8 cellular contexts compared by ENCODE assay signal in genomic region chr6:104527761-104528415, GRCh38.
A peak's percentile ranks its signal among the peaks of the same experiment; 100 is the strongest.
DNase-seq lines count a peak whose midpoint lies in the region; ATAC-seq, FAIRE-seq and TF ChIP-seq lines count a peak whose summit lies in the region.

No MANE protein-coding gene starts in this region.

- H4K20me1 ChIP-seq in GM12878 (ENCODE audit: control insufficient read depth, insufficient read depth): no peaks in the 10 kb centered on the region

- no peak for TF ChIP-seq EP300 in GM12878 (IDR thresholded peaks at IDR 0.05; ENCODE audit: borderline replicate concordance in 1 of 2, control insufficient read depth in 1 of 2, low read depth in 2 of 2, low read length in 2 of 2)

- CTCF ChIA-PET in Caco-2 (lab: Charles Lee) (no interaction called here), GM12878 (lab: Yijun Ruan, JAX) (interaction anchor here (0.7 to 1.1 kb wide), 4 partner anchors 10 to 86 kb away, joined by 3 to 4 read pairs (median 3); no protein-coding TSS in a partner anchor)

- H3K27me3 ChIP-seq in Caco-2 (replicated peaks; ENCODE audit: control insufficient read depth, insufficient read depth, low read length) (no peaks in the 10 kb centered on the region), GM12878 (replicated peaks in 1 of 2; ENCODE audit: control insufficient read depth in 2 of 2, insufficient read depth in 2 of 2, low read length in 1 of 2) (peaks cover 0 to 2% of the 10 kb centered on the region in 2 experiments; a peak in 1 of 4 replicates)

- peak overlapping the region; percentile 17 for H3K27ac Mint-ChIP-seq in Caco-2 (ENCODE audit: unreplicated experiment)

- no peak overlapping the region for H3K4me2 ChIP-seq in GM12878 (ENCODE audit: control insufficient read depth, insufficient read depth)

- no peaks in the 10 kb centered on the region for H3K27me3 Mint-ChIP-seq in Caco-2 (ENCODE audit: insufficient read depth, unreplicated experiment)

- DNase-seq in Caco-2 (no peak), KBM-7 (peak; percentile 29), GM12878 (ENCODE audit: low read depth, low spot score) (no peak), lung microvascular endothelial cell (ENCODE audit: low read depth in 2 of 2) (peak; percentile 60 to 73)
- DNase-seq in activated CD8-positive, alpha-beta memory T cell treated with anti-CD3 and anti-CD28 coated beads, Interleukin-2, amount 50 U/mL, for 48 hours: no peak

- RAD21 ChIA-PET in GM12878 (lab: Charles Lee; ENCODE audit: unreplicated experiment): no interaction called here

- no peaks in the 10 kb centered on the region for H3K36me3 ChIP-seq in Caco-2 (ENCODE audit: control insufficient read depth, insufficient read depth, low read length)
- no peaks in the 10 kb centered on the region for H3K36me3 ChIP-seq in GM12878 (ENCODE audit: control insufficient read depth in 2 of 2, insufficient read depth in 2 of 2, low read length in 1 of 2)

- no peak overlapping the region for H3K27ac ChIP-seq in GM12878 (ENCODE audit: control insufficient read depth, insufficient read depth)

- no peak for TF ChIP-seq CTCF in Caco-2 (IDR thresholded peaks at IDR 0.05; ENCODE audit: insufficient read depth in 1 of 2, low read depth in 1 of 2, low read length in 1 of 2, severe bottlenecking in 1 of 2, unreplicated experiment in 1 of 2)
- peak; percentile 12 to 31 (median 22); a peak in 3 of 6 replicates for TF ChIP-seq CTCF in GM12878 (IDR thresholded peaks at IDR 0.05 in 2 of 3, conservative IDR thresholded peaks at IDR 0.05 in 1 of 3; ENCODE audit: control insufficient read depth in 2 of 3, extremely low read depth in 1 of 3, insufficient read depth in 1 of 3, low read depth in 3 of 3, low read length in 3 of 3)

- SMC1A ChIA-PET in GM12878 (lab: Charles Lee; ENCODE audit: uncharacterized antibody, unreplicated experiment): no interaction called here

- POLR2A ChIA-PET in Caco-2 (lab: Charles Lee): no interaction called here
- POLR2A ChIA-PET in GM12878 (lab: Charles Lee): no interaction called here

- FAIRE-seq in GM12878 (lab: Jason Lieb, UNC): no peak

- no peak overlapping the region for H2AFZ ChIP-seq in GM12878 (ENCODE audit: control insufficient read depth, low read depth, low read length)

- TF ChIP-seq POLR2A in GM12878 (IDR thresholded peaks at IDR 0.05; ENCODE audit: low read depth, low read length): no peak

- 36% methylated on average over 10 of the region's 10 CpGs for WGBS in GM12878 (ENCODE audit: insufficient coverage, insufficient replicate concordance, low lambda C conversion rate, missing lambda C conversion rate)

- intact Hi-C loops in Caco-2 (cut with micrococcal nuclease; ENCODE audit: unreplicated experiment): loop anchor here (5.0 to 10.0 kb wide), 3 partner anchors 123 to 731 kb away; no protein-coding TSS in a partner anchor
- intact Hi-C loops in GM12878 (cut with micrococcal nuclease; ENCODE audit: unreplicated experiment): loop anchor here (10.0 kb wide), 2 partner anchors 293 to 513 kb away; no protein-coding TSS in a partner anchor

- H3K9me3 ChIP-seq in Caco-2: no peaks in the 10 kb centered on the region
- no peaks in the 10 kb centered on the region for H3K9me3 ChIP-seq in GM12878 (replicated peaks; ENCODE audit: control insufficient read depth, insufficient read depth, low read length)

- H3K4me3 ChIP-seq in Caco-2 (ENCODE audit: low read depth, low read length): no peak overlapping the region
- H3K4me3 ChIP-seq in GM12878: no peak overlapping the region

- BruUV-seq in Caco-2 (replicated peaks; lab: Mats Ljungman, UMichigan) (no TSS peak), GM12878 (replicated peaks; lab: Mats Ljungman, UMichigan) (no TSS peak)

- H3K4me1 ChIP-seq in Caco-2 (peaks cover 16% of the 10 kb centered on the region), GM12878 (ENCODE audit: control insufficient read depth, insufficient read depth, low read length) (no peaks in the 10 kb centered on the region)

- in situ Hi-C loops in KBM-7 (cut with MboI; ENCODE audit: low pct_unique_long_range_greater_than_20kb, low sequenced_read_pairs): no loop called here
- in situ Hi-C loops in GM12878 (cut with MboI): loop anchor here (5.0 kb wide), 1 partner anchor 244 kb away; no protein-coding TSS in a partner anchor

- no peak overlapping the region for H3K9ac ChIP-seq in GM12878 (ENCODE audit: control insufficient read depth, insufficient read depth, low read length)

- peaks cover 35% of the 10 kb centered on the region for H3K4me1 Mint-ChIP-seq in Caco-2 (ENCODE audit: low read depth, unreplicated experiment)

- peaks cover 14% of the 10 kb centered on the region for H3K9me3 Mint-ChIP-seq in Caco-2 (ENCODE audit: unreplicated experiment)

- no peaks in the 10 kb centered on the region for H3K79me2 ChIP-seq in GM12878 (ENCODE audit: control insufficient read depth, insufficient read depth, low read length)

- no peaks in the 10 kb centered on the region for H3K36me3 Mint-ChIP-seq in Caco-2 (ENCODE audit: insufficient read depth, unreplicated experiment)

- TF ChIP-seq RAD21 in GM12878 (IDR thresholded peaks at IDR 0.05; ENCODE audit: insufficient read depth, low read depth, low read length): peak; percentile 46; the same call in 1 of the 2 replicates

- H3K4me3 Mint-ChIP-seq in Caco-2 (ENCODE audit: unreplicated experiment): no peak overlapping the region

- ATAC-seq in GM12878: peak; percentile 58
- ATAC-seq in HG03354 (IDR thresholded peaks at IDR 0.05; ENCODE audit: poor library complexity, severe bottlenecking, unreplicated experiment): no peak
- ATAC-seq in GM21619 (IDR thresholded peaks at IDR 0.05; ENCODE audit: unreplicated experiment): no peak
- ATAC-seq in GM21528 (IDR thresholded peaks at IDR 0.05; ENCODE audit: low FRiP score, unreplicated experiment): no peak

TF ChIP-seq in GM12878, 131 proteins besides CTCF, POLR2A, EP300 and RAD21 (continues in another document):
- no peak for TF ChIP-seq MLLT1 (IDR thresholded peaks at IDR 0.05)
- no peak for TF ChIP-seq CUX1 (IDR thresholded peaks at IDR 0.05; ENCODE audit: insufficient replicate concordance, low read depth, low read length)
- no peak for TF ChIP-seq MYC (IDR thresholded peaks at IDR 0.05; ENCODE audit: insufficient read depth, insufficient read length, insufficient replicate concordance, low read length, severe bottlenecking)
- no peak for TF ChIP-seq PKNOX1 (IDR thresholded peaks at IDR 0.05)
- TF ChIP-seq MYB (IDR thresholded peaks at IDR 0.05; ENCODE audit: borderline replicate concordance, low read depth, low read length): no peak
- no peak for TF ChIP-seq PAX5 (IDR thresholded peaks at IDR 0.05; ENCODE audit: borderline replicate concordance, low read depth, low read length)
- no peak for TF ChIP-seq CREM (IDR thresholded peaks at IDR 0.05; ENCODE audit: low read depth)
- TF ChIP-seq SIN3A (IDR thresholded peaks at IDR 0.05; ENCODE audit: low read depth, low read length): no peak

Comparison
In these comparisons a context has a peak if more than half of its experiments do, and no peak if none do; other contexts are left out.
1. DNase-seq: peak in KBM-7 (single experiment) and lung microvascular endothelial cell (2 of 2); none in Caco-2 (0 of 2), GM12878 (single experiment) and activated CD8-positive, alpha-beta memory T cell treated with anti-CD3 and anti-CD28 coated beads, Interleukin-2, amount 50 U/mL, for 48 hours (single experiment).
2. CTCF ChIP-seq: peak in GM12878 (3 of 3); none in Caco-2 (0 of 2).